ENCODE assay signal across 8 cellular contexts in genomic region chr5:140548300-140548688, GRCh38. TPM values are rescaled to one million over a fixed set of nuclear protein-coding genes. Genes with fewer than 3 reads are reported as not detected.
A peak's percentile ranks its signal among the peaks of the same experiment; 100 is the strongest.
DNase-seq lines count a peak whose midpoint lies in the region; ATAC-seq and TF ChIP-seq lines count a peak whose summit lies in the region.

No MANE protein-coding gene starts in this region.

- CTCF ChIA-PET in activated B cell treated with CpG ODN at 0.5 μM for 24 hours (lab: Charles Lee) = interaction anchor here (1.5 to 2.3 kb wide), 3 partner anchors 9 to 99 kb away, joined by 4 to 12 read pairs (median 8); partner anchors contain the start of genes IK, NDUFA2, SRA1 and TMCO6
- CTCF ChIA-PET in GM10248 (lab: Yijun Ruan, JAX) = interaction anchor here (0.9 to 2.5 kb wide), 10 partner anchors 8 to 175 kb away, joined by 3 to 15 read pairs (median 8); partner anchors contain the start of genes ANKHD1 and SRA1

- H3K36me3 Mint-ChIP-seq in activated B cell treated with CpG ODN at 0.5 μM for 24 hours (ENCODE audit: low read depth) = peaks cover 56% of the 10 kb centered on the region

- H3K4me3 Mint-ChIP-seq in activated B cell treated with CpG ODN at 0.5 μM for 24 hours = peak overlapping the region; percentile 86

- peak overlapping the region; percentile 95 for H3K27ac Mint-ChIP-seq in activated B cell treated with CpG ODN at 0.5 μM for 24 hours

- peaks cover 34% of the 10 kb centered on the region for H3K4me1 Mint-ChIP-seq in activated B cell treated with CpG ODN at 0.5 μM for 24 hours

- intact Hi-C loops in activated B cell treated with CpG ODN at 0.5 μM for 24 hours (cut with micrococcal nuclease) = loop anchor here (5.0 kb wide), 1 partner anchor 146 kb away; the partner anchor contains the start of gene ANKHD1
- intact Hi-C loops in right cardiac atrium (cut with DNase I) = loop anchor here in 1 of 4 donors (5.0 kb wide), 1 partner anchor 89 kb away; the partner anchor contains the start of gene TMCO6

- ATAC-seq in GM19395 (IDR thresholded peaks at IDR 0.05; ENCODE audit: unreplicated experiment) = peak; percentile 16
- peak; percentile 6 for ATAC-seq in activated B cell treated with CpG ODN at 0.5 μM for 24 hours (ENCODE audit: low read depth)
- peak; percentile 76 to 78 for ATAC-seq in right cardiac atrium
- ATAC-seq in HG03196 (IDR thresholded peaks at IDR 0.05; ENCODE audit: unreplicated experiment) = no peak

- no peaks in the 10 kb centered on the region for H3K27me3 Mint-ChIP-seq in activated B cell treated with CpG ODN at 0.5 μM for 24 hours

- WGBS in right cardiac atrium = 1% methylated on average over 5 of the region's 5 CpGs

- peak overlapping the region; percentile 94 to 97 (median 95) for H3K9ac ChIP-seq in skeletal muscle tissue (ENCODE audit: low read depth in 1 of 3, low read length in 3 of 3)

- H3K9me3 ChIP-seq in right cardiac atrium (ENCODE audit: control insufficient read depth, low read length) (no peaks in the 10 kb centered on the region), skeletal muscle tissue (ENCODE audit: control insufficient read depth in 3 of 3, low read length in 3 of 3) (no peaks in the 10 kb centered on the region)

- TF ChIP-seq CTCF in activated B cell treated with CpG ODN at 0.5 μM for 24 hours (IDR thresholded peaks at IDR 0.05) = no peak
- no peak for TF ChIP-seq CTCF in GM10248 (IDR thresholded peaks at IDR 0.05; ENCODE audit: control extremely low read depth, extremely low read depth, low read depth, missing control alignments)

- POLR2A ChIA-PET in activated B cell treated with CpG ODN at 0.5 μM for 24 hours (lab: Charles Lee) (interaction anchor here (0.6 to 4.4 kb wide), 12 partner anchors 9 to 430 kb away, joined by 3 to 39 read pairs (median 15); partner anchors contain the start of genes ANKHD1, APBB3, IK and NDUFA2), GM10248 (lab: Yijun Ruan, JAX) (interaction anchor here (0.8 to 3.2 kb wide), 5 partner anchors 10 to 163 kb away, joined by 3 to 22 read pairs (median 4); partner anchors contain the start of genes APBB3, SLC35A4 and SRA1)

- peak overlapping the region; percentile 98 for H3K27ac ChIP-seq in right cardiac atrium (ENCODE audit: low read length)
- peak overlapping the region; percentile 99 for H3K27ac ChIP-seq in skeletal muscle tissue (ENCODE audit: low read depth, low read length)

- DNase-seq in activated B cell treated with CpG ODN at 0.5 μM for 24 hours (no peak), right cardiac atrium (no peak), NCI-H774 (lab: John Stamatoyannopoulos, UW) (no peak), GM10248 (ENCODE audit: extremely low spot score) (no peak), EL (no peak)

- H3K9me3 Mint-ChIP-seq in activated B cell treated with CpG ODN at 0.5 μM for 24 hours = no peaks in the 10 kb centered on the region

- H3K4me3 ChIP-seq in right cardiac atrium (ENCODE audit: low read length) (peak overlapping the region; percentile 56), skeletal muscle tissue (ENCODE audit: low read length in 3 of 3) (peak overlapping the region; percentile 80 to 84 (median 83))

- peaks cover 21% of the 10 kb centered on the region for H3K4me1 ChIP-seq in right cardiac atrium (ENCODE audit: control insufficient read depth, insufficient read depth, low read length)
- peaks cover 41 to 47% (median 46%) of the 10 kb centered on the region in 3 donors for H3K4me1 ChIP-seq in skeletal muscle tissue (ENCODE audit: control insufficient read depth in 3 of 3, insufficient read depth in 3 of 3, low read length in 3 of 3)

- no peaks in the 10 kb centered on the region for H3K27me3 ChIP-seq in right cardiac atrium (ENCODE audit: control insufficient read depth, insufficient read depth)
- no peaks in the 10 kb centered on the region for H3K27me3 ChIP-seq in skeletal muscle tissue (ENCODE audit: control insufficient read depth in 3 of 3, insufficient read depth in 3 of 3, low read length in 3 of 3)

- H3K36me3 ChIP-seq in skeletal muscle tissue (ENCODE audit: control insufficient read depth in 3 of 3, insufficient read depth in 3 of 3, low read length in 3 of 3) = peaks cover 14 to 39% (median 36%) of the 10 kb centered on the region in 3 donors

RNA-seq across cellular contexts. Expression of gene EIF4EBP3, which starts 0.8 kb away (rescaled TPM):
- total RNA-seq in activated B cell treated with CpG ODN at 0.5 μM for 24 hours (14.4 and 18.2 TPM in 2 replicates), right cardiac atrium (10 to 100 TPM; 11.2 to 24.0 (median 13.2) TPM), skeletal muscle tissue (not detected)
- 24.6 TPM for polyA plus RNA-seq in right cardiac atrium

RNA-seq across cellular contexts. Expression of gene SRA1, which starts 9.0 kb away (rescaled TPM):
- total RNA-seq in activated B cell treated with CpG ODN at 0.5 μM for 24 hours = 41.1 and 41.8 TPM in 2 replicates
- total RNA-seq in right cardiac atrium = 10 to 100 TPM; 25.9 to 32.7 (median 28.2) TPM
- polyA plus RNA-seq in right cardiac atrium = 31.1 TPM
- 15.1 TPM for total RNA-seq in skeletal muscle tissue

RNA-seq across cellular contexts. Expression of gene APBB3, which starts 16.1 kb away (rescaled TPM):
- total RNA-seq in activated B cell treated with CpG ODN at 0.5 μM for 24 hours (36.0 and 37.5 TPM in 2 replicates), right cardiac atrium (10 to 100 TPM; 13.2 to 19.2 (median 16.0) TPM), skeletal muscle tissue (7.3 TPM)
- 16.7 TPM for polyA plus RNA-seq in right cardiac atrium

RNA-seq across cellular contexts. Expression of gene SLC35A4, which starts 16.3 kb away (rescaled TPM):
- total RNA-seq in activated B cell treated with CpG ODN at 0.5 μM for 24 hours (76.0 and 77.9 TPM in 2 replicates), right cardiac atrium (10 to 100 TPM; 58.2 to 77.3 (median 71.0) TPM), skeletal muscle tissue (7.3 TPM)
- 44.6 TPM for polyA plus RNA-seq in right cardiac atrium

Comparison
In these comparisons a context has a peak if more than half of its experiments do, and no peak if none do; other contexts are left out.
1. RNA of gene EIF4EBP3, which starts 0.8 kb away (total RNA-seq): 14.4 to 18.2 TPM in activated B cell treated with CpG ODN at 0.5 μM for 24 hours and 11.2 to 24.0 TPM in right cardiac atrium; not detected in skeletal muscle tissue (single experiment); every median in the first group is over 10 times any median in the second.